In genomic region chr16:30121741-30122620, GRCh38 we compare ENCODE assay signal across 8 cellular contexts. TPM values are rescaled to one million over a fixed set of nuclear protein-coding genes. Genes with fewer than 3 reads are reported as not detected.
DNase-seq lines count a peak whose midpoint lies in the region; ATAC-seq and TF ChIP-seq lines count a peak whose summit lies in the region.

No MANE protein-coding gene starts in this region.

- intact Hi-C loops in heart right ventricle (cut with DNase I), result loop anchor here in 1 of 10 donors (2.0 to 10.0 kb wide), 2 partner anchors 25 to 283 kb away; partner anchors contain the start of genes YPEL3 and ZNF771

- H3K4me3 ChIP-seq in heart right ventricle (peak overlapping the region; percentile 74 to 98 (median 88)), rectal smooth muscle tissue (ENCODE audit: low read length) (peak overlapping the region; percentile 83)

- H3K4me1 ChIP-seq in heart right ventricle (peaks cover 2 to 48% (median 29%) of the 10 kb centered on the region in 9 donors), rectal smooth muscle tissue (ENCODE audit: control insufficient read depth, insufficient read depth, low read length) (peaks cover 11% of the 10 kb centered on the region)

- WGBS in heart right ventricle, 2 donors, result 33 to 39% methylated on average over 32 of the region's 32 CpGs

- TF ChIP-seq CTCF in heart right ventricle (IDR thresholded peaks at IDR 0.05), result no peak

- H3K27ac ChIP-seq in heart right ventricle (peak overlapping the region; percentile 94 to 99 (median 97)), rectal smooth muscle tissue (ENCODE audit: low read depth, low read length) (peak overlapping the region; percentile 90)

- H3K4me1 Mint-ChIP-seq in activated T-helper 17 cell treated with anti-CD3 and anti-CD28 coated beads, Interleukin-2, amount 50 U/mL, for 72 hours, result no peaks in the 10 kb centered on the region

- H3K36me3 ChIP-seq in heart right ventricle (peaks cover 6 to 47% (median 30%) of the 10 kb centered on the region in 9 donors), rectal smooth muscle tissue (ENCODE audit: control insufficient read depth, insufficient read depth, low read length) (peaks cover 22% of the 10 kb centered on the region)

- peak overlapping the region; percentile 89 for H3K27ac Mint-ChIP-seq in activated T-helper 17 cell treated with anti-CD3 and anti-CD28 coated beads, Interleukin-2, amount 50 U/mL, for 72 hours

- peaks cover 43% of the 10 kb centered on the region for H3K36me3 Mint-ChIP-seq in activated T-helper 17 cell treated with anti-CD3 and anti-CD28 coated beads, Interleukin-2, amount 50 U/mL, for 72 hours (ENCODE audit: low read depth)

- DNase-seq in GM03348 (ENCODE audit: low spot score) (peak; percentile 29), heart right ventricle (peak; percentile 82 to 87), NCI-H446 (lab: John Stamatoyannopoulos, UW) (no peak), NK-92 (lab: John Stamatoyannopoulos, UW; ENCODE audit: unreplicated experiment) (no peak), GOT3 (lab: John Stamatoyannopoulos, UW) (no peak)

- ATAC-seq in activated T-helper 17 cell treated with anti-CD3 and anti-CD28 coated beads, Interleukin-2, amount 50 U/mL, for 72 hours (replicated peaks), result no peak
- ATAC-seq in heart right ventricle (peak; percentile 67 to 93 (median 88)), HG03045 (IDR thresholded peaks at IDR 0.05; ENCODE audit: unreplicated experiment) (no peak)

- H3K9me3 ChIP-seq in heart right ventricle, result no peaks in the 10 kb centered on the region

- H3K9ac ChIP-seq in rectal smooth muscle tissue (ENCODE audit: low read length), result peak overlapping the region; percentile 95

- H3K27me3 ChIP-seq in heart right ventricle (no peaks in the 10 kb centered on the region), rectal smooth muscle tissue (ENCODE audit: control insufficient read depth, insufficient read depth, low read length) (no peaks in the 10 kb centered on the region)

- peak overlapping the region; percentile 86 for H3K4me3 Mint-ChIP-seq in activated T-helper 17 cell treated with anti-CD3 and anti-CD28 coated beads, Interleukin-2, amount 50 U/mL, for 72 hours

- no peaks in the 10 kb centered on the region for H3K9me3 Mint-ChIP-seq in activated T-helper 17 cell treated with anti-CD3 and anti-CD28 coated beads, Interleukin-2, amount 50 U/mL, for 72 hours

- no peaks in the 10 kb centered on the region for H3K27me3 Mint-ChIP-seq in activated T-helper 17 cell treated with anti-CD3 and anti-CD28 coated beads, Interleukin-2, amount 50 U/mL, for 72 hours

RNA-seq across cellular contexts. Expression of gene MAPK3, which starts 1.0 kb away (rescaled TPM):
- 100 to 1,000 TPM in 1 of 2 donors, 10 to 100 TPM in 1; 73.1 to 141 TPM for total RNA-seq in activated T-helper 17 cell treated with anti-CD3 and anti-CD28 coated beads, Interleukin-2, amount 50 U/mL, for 72 hours
- 10 to 100 TPM; 40.9 to 65.2 (median 51.8) TPM for total RNA-seq in heart right ventricle
- 10 to 100 TPM; 39.9 to 56.3 TPM for polyA plus RNA-seq in heart right ventricle

RNA-seq across cellular contexts. Expression of gene GDPD3, which starts 8.6 kb away (rescaled TPM):
- 10 to 100 TPM; 13.4 to 37.8 TPM for total RNA-seq in activated T-helper 17 cell treated with anti-CD3 and anti-CD28 coated beads, Interleukin-2, amount 50 U/mL, for 72 hours
- 1 to 10 TPM in 9 of 10 donors, under 1 TPM in 1; 0.85 to 3.6 (median 1.5) TPM for total RNA-seq in heart right ventricle
- polyA plus RNA-seq in heart right ventricle, result 1 to 10 TPM; 1.2 to 6.4 TPM

RNA-seq across cellular contexts. Expression of gene YPEL3, which starts 26.0 kb away (rescaled TPM):
- 100 to 1,000 TPM in 1 of 2 donors, 10 to 100 TPM in 1; 34.7 to 107 TPM for total RNA-seq in activated T-helper 17 cell treated with anti-CD3 and anti-CD28 coated beads, Interleukin-2, amount 50 U/mL, for 72 hours
- total RNA-seq in heart right ventricle, result 100 to 1,000 TPM in 1 of 10 donors, 10 to 100 TPM in 9; 31.5 to 117 (median 42.6) TPM
- 100 to 1,000 TPM in 1 of 2 donors, 10 to 100 TPM in 1; 75.5 to 203 TPM for polyA plus RNA-seq in heart right ventricle

RNA-seq across cellular contexts. Expression of gene TBX6, which starts 30.3 kb away (rescaled TPM):
- 1 to 10 TPM; 1.1 to 3.7 TPM for total RNA-seq in activated T-helper 17 cell treated with anti-CD3 and anti-CD28 coated beads, Interleukin-2, amount 50 U/mL, for 72 hours
- total RNA-seq in heart right ventricle, result 1 to 10 TPM in 1 of 10 donors, under 1 TPM in 9; 0.28 to 1.4 (median 0.57) TPM
- 1 to 10 TPM in 1 of 2 donors, under 1 TPM in 1; 0.28 to 1.7 TPM for polyA plus RNA-seq in heart right ventricle

RNA-seq across cellular contexts. Expression of gene PPP4C, which starts 46.2 kb away (rescaled TPM):
- 100 to 1,000 TPM; 111 to 147 TPM for total RNA-seq in activated T-helper 17 cell treated with anti-CD3 and anti-CD28 coated beads, Interleukin-2, amount 50 U/mL, for 72 hours
- total RNA-seq in heart right ventricle, result 10 to 100 TPM; 35.2 to 50.0 (median 42.4) TPM
- 10 to 100 TPM; 34.5 to 82.1 TPM for polyA plus RNA-seq in heart right ventricle

Comparison
In these comparisons a context has a peak if more than half of its experiments do, and no peak if none do; other contexts are left out.
1. DNase-seq: peak in GM03348 (single experiment) and heart right ventricle (2 of 2); none in NCI-H446 (0 of 2), NK-92 (single experiment) and GOT3 (single experiment).
2. ATAC-seq: peak in heart right ventricle (8 of 8); none in activated T-helper 17 cell treated with anti-CD3 and anti-CD28 coated beads, Interleukin-2, amount 50 U/mL, for 72 hours (single experiment) and HG03045 (single experiment).